Comparison of ENCODE assay signal across 8 cellular contexts in the genomic region with DNA sequence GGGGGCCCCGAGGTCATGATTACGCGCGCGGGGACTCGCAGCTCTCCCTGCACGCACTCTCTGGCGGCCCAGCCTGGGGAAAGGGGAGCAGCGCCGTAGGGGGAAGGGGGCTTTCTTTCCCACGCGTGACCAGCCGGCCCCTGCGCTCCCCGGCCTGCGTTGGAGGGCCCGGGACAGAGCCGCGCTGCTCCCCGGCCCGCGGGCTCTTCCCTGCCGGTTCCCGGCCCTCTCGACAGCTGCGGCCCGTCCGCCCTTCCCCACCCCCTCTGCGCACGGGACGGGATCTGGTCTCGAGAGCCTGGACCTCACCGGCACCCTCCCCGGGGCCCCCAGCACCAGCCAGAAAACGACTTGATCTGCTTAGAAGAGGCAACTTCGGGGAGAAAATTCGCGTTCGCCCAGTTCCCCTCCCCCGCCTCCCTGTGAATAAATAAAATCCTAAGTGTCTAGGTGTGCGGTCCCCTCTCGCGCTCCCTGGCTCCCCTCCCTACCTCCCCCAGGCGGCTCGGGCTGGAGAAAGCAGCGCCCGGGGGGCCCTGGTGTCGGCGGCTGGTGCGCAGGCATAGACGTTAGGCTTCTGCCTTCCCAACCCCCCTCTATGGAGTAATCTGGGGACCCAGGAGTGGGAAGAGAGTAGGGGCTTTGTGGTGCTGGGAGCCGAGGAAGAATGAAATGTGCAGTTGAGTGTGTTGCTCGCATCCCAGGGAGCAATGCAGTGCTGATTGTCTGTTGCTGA. TPM values are rescaled to one million over a fixed set of nuclear protein-coding genes. Genes with fewer than 3 reads are reported as not detected.
DNase-seq lines count a peak whose midpoint lies in the region; ATAC-seq and TF ChIP-seq lines count a peak whose summit lies in the region.

No MANE protein-coding gene starts in this region.

- ATAC-seq in GM19395 (IDR thresholded peaks at IDR 0.05; ENCODE audit: unreplicated experiment) (no peak), GM21390 (IDR thresholded peaks at IDR 0.05; ENCODE audit: unreplicated experiment) (no peak), HG03571 (IDR thresholded peaks at IDR 0.05; ENCODE audit: unreplicated experiment) (no peak)

- H3K27me3 ChIP-seq in Karpas-422 (ENCODE audit: low read length), result no peaks in the 10 kb centered on the region

- H3K36me3 ChIP-seq in mesodermal cell (ENCODE audit: control insufficient read depth, insufficient read depth, low read length), result no peaks in the 10 kb centered on the region
- no peaks in the 10 kb centered on the region for H3K36me3 ChIP-seq in Karpas-422 (ENCODE audit: insufficient read depth, low read length)

- no peaks in the 10 kb centered on the region for H4K20me1 ChIP-seq in Karpas-422 (ENCODE audit: insufficient read depth, low read depth, low read length)

- no peaks in the 10 kb centered on the region for H3K9me3 ChIP-seq in mesodermal cell (ENCODE audit: control insufficient read depth, low read length)
- H3K9me3 ChIP-seq in Karpas-422 (ENCODE audit: low read length), result no peaks in the 10 kb centered on the region

- no peaks in the 10 kb centered on the region for H3K9me2 ChIP-seq in Karpas-422 (replicated peaks; ENCODE audit: insufficient read depth, low read length)

- TF ChIP-seq CTCF in epithelial cell of proximal tubule (conservative IDR thresholded peaks at IDR 0.05; ENCODE audit: low read depth, low read length), result peak; percentile 45

- no peaks in the 10 kb centered on the region for H3K79me2 ChIP-seq in Karpas-422 (ENCODE audit: low read length)

- H3K4me3 ChIP-seq in epithelial cell of proximal tubule (ENCODE audit: low read depth, low read length), result peak overlapping the region; percentile 63
- H3K4me3 ChIP-seq in mesodermal cell (ENCODE audit: extremely low read depth, insufficient read depth, low read length, poor library complexity, severe bottlenecking), result peak overlapping the region; percentile 71
- H3K4me3 ChIP-seq in Karpas-422 (ENCODE audit: low read length), result no peak overlapping the region

- no peak overlapping the region for H3K9ac ChIP-seq in Karpas-422 (ENCODE audit: low read length)

- H3K4me1 ChIP-seq in mesodermal cell (ENCODE audit: control insufficient read depth, insufficient read depth, low read length, poor library complexity, severe bottlenecking), result peaks cover 19% of the 10 kb centered on the region
- H3K4me1 ChIP-seq in Karpas-422 (ENCODE audit: low read length), result no peaks in the 10 kb centered on the region

- no peak overlapping the region for H3K4me2 ChIP-seq in Karpas-422 (ENCODE audit: low read depth, low read length, poor library complexity, severe bottlenecking)

- DNase-seq in GM03348 (ENCODE audit: low spot score), result peak; percentile 77
- DNase-seq in NCI-H774 (lab: John Stamatoyannopoulos, UW), result peak; percentile 27
- no peak for DNase-seq in epithelial cell of proximal tubule (ENCODE audit: low read depth)
- no peak for DNase-seq in Karpas-422

- H2AFZ ChIP-seq in Karpas-422 (ENCODE audit: low read length), result no peak overlapping the region

- WGBS in mesodermal cell (ENCODE audit: insufficient coverage in 2 of 2), 2 experiments, result 0 to 1% methylated on average over 19 to 29 of the region's 53 CpGs

- peak overlapping the region; percentile 97 for H3K27ac ChIP-seq in mesodermal cell (ENCODE audit: low read depth, low read length, severe bottlenecking)
- H3K27ac ChIP-seq in Karpas-422 (ENCODE audit: low read length), result no peak overlapping the region

RNA-seq across cellular contexts. Expression of a gene that starts 0.8 kb away (rescaled TPM):
- 3.2 and 7.7 TPM in 2 replicates for total RNA-seq in epithelial cell of proximal tubule
- 10.8 TPM for polyA plus RNA-seq in mesodermal cell (2013, experiment 1 of 2)
- 13.7 TPM for polyA plus RNA-seq in mesodermal cell (2013, experiment 2 of 2)
- not detected in 2 replicates for total RNA-seq in Karpas-422 (2014; rRNA removed; shearing (Covaris generic); ENCODE audit: low replicate concordance)

Comparison
In these comparisons a context has a peak if more than half of its experiments do, and no peak if none do; other contexts are left out.
1. DNase-seq: peak in GM03348 (single experiment) and NCI-H774 (single experiment); none in epithelial cell of proximal tubule (single experiment) and Karpas-422 (single experiment).